ENCODE assay signal across 12 cellular contexts in genomic region chr1:46288485-46289133, GRCh38. TPM values are rescaled to one million over a fixed set of nuclear protein-coding genes. Genes with fewer than 3 reads are reported as not detected.
DNase-seq lines count a peak whose midpoint lies in the region; TF ChIP-seq lines count a peak whose summit lies in the region.
"Had no signal": no experiment of that assay in that cellular context is flagged by ENCODE, and none has a peak within 500 bp of the region (broad histone marks: within the 10 kb centered on the region; RNA-seq: fewer than 3 reads in every experiment).

No MANE protein-coding gene starts in this region.

- no peaks in the 10 kb centered on the region for H3K9me3 ChIP-seq in HUES64 (ENCODE audit: insufficient read depth, low read depth, low read length)

- no peak overlapping the region for H3K9ac ChIP-seq in HUES64 (ENCODE audit: low read depth, low read length)

- H3K9me3 Mint-ChIP-seq in brain, result no peaks in the 10 kb centered on the region
- H3K9me3 Mint-ChIP-seq: neural crest cell had no signal

- no peak for TF ChIP-seq CTCF in brain (conservative IDR thresholded peaks at IDR 0.05)

- peak overlapping the region; percentile 16; the same call in 1 of the 2 replicates for H3K27ac ChIP-seq in HUES64 (ENCODE audit: low read depth, low read length)

- peaks cover 49% of the 10 kb centered on the region for H3K36me3 ChIP-seq in HUES64 (ENCODE audit: insufficient read depth, low read length)

- H3K4me1 ChIP-seq in HUES64 (ENCODE audit: insufficient read depth, low read length), result no peaks in the 10 kb centered on the region

- H3K4me1 Mint-ChIP-seq in brain, result peaks cover 6% of the 10 kb centered on the region
- H3K4me1 Mint-ChIP-seq: neural crest cell had no signal

- H3K4me3 Mint-ChIP-seq in brain, result no peak overlapping the region
- H3K4me3 Mint-ChIP-seq: neural crest cell had no signal

- H3K27me3 ChIP-seq in HUES64 (ENCODE audit: insufficient read depth, low read length), result no peaks in the 10 kb centered on the region

- H3K4me3 ChIP-seq in HUES64 (ENCODE audit: low read length), result no peak overlapping the region

- peak; percentile 54 for DNase-seq in AG08396 (ENCODE audit: low spot score)
- DNase-seq in kidney glomerular epithelial cell (lab: John Stamatoyannopoulos, UW), result peak; percentile 18
- DNase-seq in NCI-H2081 treated with DMSO at 0.1 percent for 48 hours (lab: John Stamatoyannopoulos, UW), result no peak
- no peak for DNase-seq in NCI-H2227 treated with DMSO at 0.1 percent for 48 hours (lab: John Stamatoyannopoulos, UW)
- no peak for DNase-seq in SK-N-DZ (ENCODE audit: low spot score)
- DNase-seq in inferior parietal cortex (ENCODE audit: extremely low spot score), result no peak
- DNase-seq: DMS 273 treated with DMSO at 0.1 percent for 48 hours; stimulated activated CD4-positive, alpha-beta T cell treated with anti-CD3 and anti-CD28 coated beads, Interleukin-2, amount 100 ng/mL, for 48 hours; substantia nigra had no signal

- no peaks in the 10 kb centered on the region for H3K27me3 Mint-ChIP-seq in brain

- H3K36me3 Mint-ChIP-seq in brain, result peaks cover 56% of the 10 kb centered on the region

- peak overlapping the region in 4 of 5 experiments; percentile 19 to 80 (median 30) for H3K27ac Mint-ChIP-seq in brain

- 97% methylated on average over 1 of the region's 1 CpG for WGBS in HUES64

RNA-seq across cellular contexts. Expression of gene LRRC41, which starts 14.8 kb away (rescaled TPM):
- 37.7 TPM for polyA plus RNA-seq in HUES64 (2013, experiment 1 of 2)
- 38.4 TPM for polyA plus RNA-seq in HUES64 (2013, experiment 2 of 2)
- polyA plus RNA-seq in brain (ENCODE audit: insufficient read depth, low read depth, low replicate concordance), result 79.6 TPM
- 50.4 and 50.8 TPM in 2 replicates for polyA plus RNA-seq in SK-N-DZ (2014; cell fraction: cytosol; rRNA removed)
- 45.8 and 51.8 TPM in 2 replicates for polyA plus RNA-seq in SK-N-DZ (2014; cell fraction: nucleus; rRNA removed)

RNA-seq across cellular contexts. Expression of gene UQCRH, which starts 14.9 kb away (rescaled TPM):
- polyA plus RNA-seq in HUES64 (2013, experiment 1 of 2), result 545 TPM
- 552 TPM for polyA plus RNA-seq in HUES64 (2013, experiment 2 of 2)
- polyA plus RNA-seq in brain (ENCODE audit: insufficient read depth, low read depth, low replicate concordance), result 387 TPM
- polyA plus RNA-seq in SK-N-DZ (2014; cell fraction: cytosol; rRNA removed), result 1,331 and 1,347 TPM in 2 replicates
- 785 and 960 TPM in 2 replicates for polyA plus RNA-seq in SK-N-DZ (2014; cell fraction: nucleus; rRNA removed)

RNA-seq across cellular contexts. Expression of gene RAD54L, which starts 41.0 kb away (rescaled TPM):
- 33.9 TPM for polyA plus RNA-seq in HUES64 (2013, experiment 1 of 2)
- 31.5 TPM for polyA plus RNA-seq in HUES64 (2013, experiment 2 of 2)
- polyA plus RNA-seq in brain (ENCODE audit: insufficient read depth, low read depth, low replicate concordance), result 15.8 TPM
- polyA plus RNA-seq in SK-N-DZ (2014; cell fraction: cytosol; rRNA removed), result 22.9 and 24.0 TPM in 2 replicates
- 57.9 and 93.4 TPM in 2 replicates for polyA plus RNA-seq in SK-N-DZ (2014; cell fraction: nucleus; rRNA removed)

RNA-seq across cellular contexts. Expression of gene NSUN4, which starts 52.0 kb away (rescaled TPM):
- 12.5 TPM for polyA plus RNA-seq in HUES64 (2013, experiment 1 of 2)
- polyA plus RNA-seq in HUES64 (2013, experiment 2 of 2), result 11.9 TPM
- polyA plus RNA-seq in brain (ENCODE audit: insufficient read depth, low read depth, low replicate concordance), result 13.3 TPM
- polyA plus RNA-seq in SK-N-DZ (2014; cell fraction: cytosol; rRNA removed), result 17.5 and 22.9 TPM in 2 replicates
- 10.4 and 14.8 TPM in 2 replicates for polyA plus RNA-seq in SK-N-DZ (2014; cell fraction: nucleus; rRNA removed)

Comparison
In these comparisons a context has a peak if more than half of its experiments do, and no peak if none do; other contexts are left out.
1. DNase-seq: peak in AG08396 (single experiment) and kidney glomerular epithelial cell (single experiment); none in NCI-H2081 treated with DMSO at 0.1 percent for 48 hours (single experiment), NCI-H2227 treated with DMSO at 0.1 percent for 48 hours (single experiment), SK-N-DZ (single experiment) and inferior parietal cortex (single experiment).